Comparison of ENCODE assay signal across 17 cellular contexts in genomic region chr12:67853204-67853603, GRCh38.
DNase-seq lines count a peak whose midpoint lies in the region; ATAC-seq, FAIRE-seq and TF ChIP-seq lines count a peak whose summit lies in the region.
"Had no signal": no experiment of that assay in that cellular context is flagged by ENCODE, and none has a peak within 500 bp of the region (broad histone marks: within the 10 kb centered on the region; RNA-seq: fewer than 3 reads in every experiment).

No MANE protein-coding gene starts in this region.

- H4K20me1 ChIP-seq in keratinocyte (ENCODE audit: control insufficient read depth, extremely low read depth, insufficient read depth, low read length), result no peaks in the 10 kb centered on the region

- H3K27me3 ChIP-seq in keratinocyte (ENCODE audit: control insufficient read depth, extremely low read depth, insufficient read depth, low read length), result no peaks in the 10 kb centered on the region
- H3K27me3 ChIP-seq: neural progenitor cell had no signal

- no peaks in the 10 kb centered on the region for H3K4me1 ChIP-seq in keratinocyte (ENCODE audit: control insufficient read depth, extremely low read depth, insufficient read depth, low read length)

- H3K9me3 ChIP-seq in keratinocyte (ENCODE audit: control insufficient read depth, low read depth, low read length), result no peaks in the 10 kb centered on the region
- H3K9me3 ChIP-seq: mucosa of descending colon had no signal

- H3K4me2 ChIP-seq in keratinocyte (ENCODE audit: control insufficient read depth, extremely low read depth, insufficient read depth, low read depth, low read length), result peak overlapping the region; percentile 37
- H3K4me2 ChIP-seq: neural progenitor cell had no signal

- H2AFZ ChIP-seq in keratinocyte (ENCODE audit: control insufficient read depth, low read length), result no peak overlapping the region
- H2AFZ ChIP-seq: neural progenitor cell had no signal

- no peak for TF ChIP-seq CTCF in choroid plexus epithelial cell (conservative IDR thresholded peaks at IDR 0.05; ENCODE audit: low read depth, low read length)
- TF ChIP-seq CTCF in keratinocyte (optimal IDR thresholded peaks at IDR 0.05 in 1 of 3, IDR thresholded peaks at IDR 0.05 in 1 of 3, conservative IDR thresholded peaks at IDR 0.05 in 1 of 3; ENCODE audit: extremely low read depth in 1 of 3, insufficient read depth in 2 of 3, low read length in 3 of 3), result no peak

- DNase-seq in GM04503 (ENCODE audit: low read depth), result peak; percentile 58
- peak; percentile 33 for DNase-seq in choroid plexus epithelial cell (ENCODE audit: low read depth)
- DNase-seq in keratinocyte (ENCODE audit: low read depth, low spot score), result no peak
- no peak for DNase-seq in activated T-cell treated with anti-CD3 and anti-CD28 coated beads for 4 hours
- DNase-seq in AG08396 (ENCODE audit: low spot score), result no peak
- no peak for DNase-seq in hippocampal formation (lab: John Stamatoyannopoulos, UW)
- DNase-seq: activated CD4-positive, alpha-beta T cell treated with anti-CD3 and anti-CD28 coated beads, Interleukin-2, amount 10 ng/mL, durations not matched to agents 7 days and 5 days; GOT3; mucosa of descending colon; NCI-H1694 treated with DMSO at 0.1 percent for 48 hours; Right ventricle myocardium superior; stimulated activated CD4-positive, alpha-beta T cell treated with anti-CD3 and anti-CD28 coated beads, Interleukin-4, amount 100 ng/mL, for 24 hours; trophoblast cell had no signal

- no peak overlapping the region for H3K9ac ChIP-seq in keratinocyte (ENCODE audit: control insufficient read depth, extremely low read depth, insufficient read depth, low read length)
- H3K9ac ChIP-seq: neural progenitor cell had no signal

- H3K4me3 ChIP-seq in choroid plexus epithelial cell (ENCODE audit: low read depth, low read length), result no peak overlapping the region
- no peak overlapping the region for H3K4me3 ChIP-seq in keratinocyte (ENCODE audit: control insufficient read depth in 2 of 3, extremely low read depth in 1 of 3, insufficient read depth in 2 of 3, low read depth in 1 of 3, low read length in 3 of 3)
- H3K4me3 ChIP-seq: mucosa of descending colon, neural progenitor cell had no signal

- H3K27ac ChIP-seq in keratinocyte (ENCODE audit: control insufficient read depth, insufficient read depth, low read length), result no peak overlapping the region
- H3K27ac ChIP-seq: C4-2B, neural progenitor cell had no signal

- no peaks in the 10 kb centered on the region for H3K9me1 ChIP-seq in keratinocyte (ENCODE audit: control insufficient read depth, extremely low read depth, insufficient read depth, low read length)

- no peaks in the 10 kb centered on the region for H3K79me2 ChIP-seq in keratinocyte (ENCODE audit: control insufficient read depth, insufficient read depth, low read length)

- ATAC-seq in GM21381 (IDR thresholded peaks at IDR 0.05; ENCODE audit: unreplicated experiment), result no peak

- dilution Hi-C loops in keratinocyte (cut with MboI; ENCODE audit: extremely low pct_ligation_motif_present, low sequenced_read_pairs), result no loop called here

- FAIRE-seq in keratinocyte (lab: Jason Lieb, UNC), result no peak
- FAIRE-seq: endothelial cell of umbilical vein had no signal

- no peaks in the 10 kb centered on the region for H3K36me3 ChIP-seq in keratinocyte (ENCODE audit: control insufficient read depth in 2 of 2, extremely low read depth in 1 of 2, insufficient read depth in 2 of 2, low read length in 2 of 2)

Comparison
In these comparisons a context has a peak if more than half of its experiments do, and no peak if none do; other contexts are left out.
1. DNase-seq: peak in GM04503 (single experiment) and choroid plexus epithelial cell (single experiment); none in keratinocyte (single experiment), activated T-cell treated with anti-CD3 and anti-CD28 coated beads for 4 hours (single experiment), AG08396 (single experiment) and hippocampal formation (0 of 2).